Comparison of ENCODE assay signal across 1 cellular context in genomic region chr11:36008576-36008975, GRCh38.
TF ChIP-seq lines count a peak whose summit lies in the region.

No MANE protein-coding gene starts in this region.

TF ChIP-seq in HepG2, 621 proteins besides CTCF, POLR2A, EP300 and RAD21 (continued from another document):
- TF ChIP-seq SNAPC4 (CRISPR knock-in tag; IDR thresholded peaks at IDR 0.05) (no peak), ATF2 (CRISPR knock-in tag; IDR thresholded peaks at IDR 0.05) (no peak), ZNF207 (IDR thresholded peaks at IDR 0.05; ENCODE audit: borderline replicate concordance) (no peak), IKZF4 (CRISPR knock-in tag; IDR thresholded peaks at IDR 0.05; ENCODE audit: borderline replicate concordance, low read depth, not compliant biosample characterization) (no peak), ZNF501 (CRISPR knock-in tag; IDR thresholded peaks at IDR 0.05) (no peak)
